8 cellular contexts compared by ENCODE assay signal in the genomic region with DNA sequence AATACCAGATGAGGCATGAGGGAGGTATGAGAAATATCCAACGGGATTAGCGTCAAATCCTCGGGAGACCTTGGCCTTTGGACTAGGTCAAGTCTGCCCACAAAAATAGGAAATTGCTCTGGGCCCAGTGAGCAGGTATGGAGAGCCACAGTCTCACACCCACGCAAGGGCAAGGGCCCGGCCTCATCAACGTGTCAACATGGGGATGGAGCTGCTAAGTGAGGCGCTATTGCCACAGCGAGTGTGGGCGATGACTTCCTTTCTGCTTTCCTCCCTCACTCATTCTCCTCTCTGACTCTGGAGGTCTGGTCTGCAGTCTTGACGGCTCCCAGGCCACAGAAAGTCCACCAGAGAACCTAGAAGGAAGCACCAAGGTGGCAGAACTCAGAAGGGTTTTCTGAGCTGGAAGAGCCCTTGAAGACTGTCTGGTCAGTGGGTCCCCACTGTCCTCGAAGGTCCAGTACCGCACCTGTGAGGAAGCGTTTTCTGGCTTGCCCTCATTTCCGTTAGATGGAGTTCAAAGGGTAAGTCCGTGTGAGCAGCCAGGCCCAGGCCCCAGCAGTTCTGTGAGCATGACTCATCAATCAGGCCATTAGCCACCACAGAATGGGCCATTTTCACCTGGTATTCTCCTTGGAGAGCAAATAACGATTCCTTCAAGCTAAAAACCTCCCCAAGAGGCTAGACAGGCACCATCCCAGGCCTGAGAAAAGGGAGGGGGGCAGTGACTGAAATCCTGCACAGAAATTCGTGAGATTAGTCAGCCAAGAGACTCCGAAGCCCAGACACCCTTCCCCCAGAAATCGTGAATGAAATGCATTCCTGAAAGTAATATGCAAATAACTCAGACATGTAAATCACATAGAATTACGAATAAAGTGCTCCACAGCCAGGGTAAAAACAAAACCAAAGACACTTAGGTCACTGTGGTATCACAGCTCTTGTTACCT.
A peak's percentile ranks its signal among the peaks of the same experiment; 100 is the strongest.
DNase-seq lines count a peak whose midpoint lies in the region; ATAC-seq and TF ChIP-seq lines count a peak whose summit lies in the region.

No MANE protein-coding gene starts in this region.

- H3K18ac ChIP-seq in trophoblast cell (ENCODE audit: low read length), result peak overlapping the region; percentile 67

- H4K91ac ChIP-seq in trophoblast cell (ENCODE audit: low read depth, low read length), result peak overlapping the region; percentile 30

- H3K4me3 ChIP-seq in trophoblast cell (ENCODE audit: low read depth, low read length) (no peak overlapping the region), upper lobe of left lung (no peak overlapping the region)

- peaks cover 2% of the 10 kb centered on the region for H3K79me2 ChIP-seq in trophoblast cell (ENCODE audit: control insufficient read depth, insufficient read depth, low read length, poor library complexity)

- H3K9ac ChIP-seq in trophoblast cell (ENCODE audit: low read length), result no peak overlapping the region

- POLR2A ChIA-PET in activated CD8-positive, alpha-beta T cell treated with anti-CD3 and anti-CD28 coated beads for 36 hours (lab: Charles Lee), result interaction anchor here (1.0 to 1.6 kb wide), 4 partner anchors 8 to 196 kb away, joined by 3 read pairs; no protein-coding TSS in a partner anchor
- POLR2A ChIA-PET in activated CD8-positive, alpha-beta T cell treated with anti-CD3 and anti-CD28 coated beads, Interleukin-2, amount 10 ng/mL, durations not matched to agents 7 days and 5 days (lab: Charles Lee), result no interaction called here

- H3K27me3 ChIP-seq in trophoblast cell (ENCODE audit: insufficient read depth, low read length), result no peaks in the 10 kb centered on the region
- no peaks in the 10 kb centered on the region for H3K27me3 ChIP-seq in upper lobe of left lung

- H3K4me3 Mint-ChIP-seq in activated CD8-positive, alpha-beta T cell treated with anti-CD3 and anti-CD28 coated beads for 36 hours, result no peak overlapping the region
- no peak overlapping the region for H3K4me3 Mint-ChIP-seq in activated CD8-positive, alpha-beta T cell treated with anti-CD3 and anti-CD28 coated beads, Interleukin-2, amount 10 ng/mL, durations not matched to agents 7 days and 5 days

- H4K12ac ChIP-seq in trophoblast cell (ENCODE audit: low read depth, low read length), result no peak overlapping the region

- peak; percentile 79 for DNase-seq in activated CD8-positive, alpha-beta T cell treated with anti-CD3 and anti-CD28 coated beads for 36 hours
- no peak for DNase-seq in activated CD8-positive, alpha-beta T cell treated with anti-CD3 and anti-CD28 coated beads, Interleukin-2, amount 10 ng/mL, durations not matched to agents 7 days and 5 days
- DNase-seq in RPMI7951 (ENCODE audit: low read depth) (peak; percentile 82), trophoblast cell (peak in 1 of 2 donors; percentile 63), NCI-H446 (lab: John Stamatoyannopoulos, UW) (no peak), upper lobe of left lung (no peak)

- peak overlapping the region; percentile 28 for H3K14ac ChIP-seq in trophoblast cell (ENCODE audit: low read length)

- peaks cover 20% of the 10 kb centered on the region for H3K4me1 Mint-ChIP-seq in activated CD8-positive, alpha-beta T cell treated with anti-CD3 and anti-CD28 coated beads for 36 hours (ENCODE audit: low read depth)
- H3K4me1 Mint-ChIP-seq in activated CD8-positive, alpha-beta T cell treated with anti-CD3 and anti-CD28 coated beads, Interleukin-2, amount 10 ng/mL, durations not matched to agents 7 days and 5 days (ENCODE audit: low read depth), result peaks cover 9% of the 10 kb centered on the region

- TF ChIP-seq EP300 in upper lobe of left lung (IDR thresholded peaks at IDR 0.05), result no peak

- peak overlapping the region; percentile 35 for H2BK12ac ChIP-seq in trophoblast cell (ENCODE audit: low read length)

- ATAC-seq in activated CD8-positive, alpha-beta T cell treated with anti-CD3 and anti-CD28 coated beads for 36 hours, result peak; percentile 80
- ATAC-seq in activated CD8-positive, alpha-beta T cell treated with anti-CD3 and anti-CD28 coated beads, Interleukin-2, amount 10 ng/mL, durations not matched to agents 7 days and 5 days, result no peak
- peak; percentile 70 for ATAC-seq in HG02852 (IDR thresholded peaks at IDR 0.05; ENCODE audit: unreplicated experiment)
- ATAC-seq in upper lobe of left lung (ENCODE audit: low FRiP score in 2 of 2), result no peak

- no peak for TF ChIP-seq CTCF in activated CD8-positive, alpha-beta T cell treated with anti-CD3 and anti-CD28 coated beads for 36 hours (IDR thresholded peaks at IDR 0.05)
- no peak for TF ChIP-seq CTCF in upper lobe of left lung (IDR thresholded peaks at IDR 0.05)

- peaks cover 25% of the 10 kb centered on the region for H3K79me1 ChIP-seq in trophoblast cell (ENCODE audit: low read length)

- intact Hi-C loops in activated CD8-positive, alpha-beta T cell treated with anti-CD3 and anti-CD28 coated beads for 36 hours (cut with micrococcal nuclease), result no loop called here

- H3K27ac Mint-ChIP-seq in activated CD8-positive, alpha-beta T cell treated with anti-CD3 and anti-CD28 coated beads for 36 hours, result peak overlapping the region; percentile 84
- no peak overlapping the region for H3K27ac Mint-ChIP-seq in activated CD8-positive, alpha-beta T cell treated with anti-CD3 and anti-CD28 coated beads, Interleukin-2, amount 10 ng/mL, durations not matched to agents 7 days and 5 days

- H3K4me2 ChIP-seq in trophoblast cell (ENCODE audit: low read length), result no peak overlapping the region

- H2AK5ac ChIP-seq in trophoblast cell (ENCODE audit: low read length), result no peak overlapping the region

- H3K23ac ChIP-seq in trophoblast cell (ENCODE audit: low read length), result no peak overlapping the region

- no peaks in the 10 kb centered on the region for H3K27me3 Mint-ChIP-seq in activated CD8-positive, alpha-beta T cell treated with anti-CD3 and anti-CD28 coated beads for 36 hours
- H3K27me3 Mint-ChIP-seq in activated CD8-positive, alpha-beta T cell treated with anti-CD3 and anti-CD28 coated beads, Interleukin-2, amount 10 ng/mL, durations not matched to agents 7 days and 5 days (ENCODE audit: low read depth), result peaks cover 2% of the 10 kb centered on the region

- H2BK5ac ChIP-seq in trophoblast cell (ENCODE audit: low read depth, low read length, poor library complexity), result peak overlapping the region; percentile 50

- H2AFZ ChIP-seq in trophoblast cell (ENCODE audit: insufficient read depth, low read length, poor library complexity), result no peak overlapping the region

- no peaks in the 10 kb centered on the region for H3K9me3 ChIP-seq in trophoblast cell (ENCODE audit: insufficient read depth, low read depth, low read length)
- H3K9me3 ChIP-seq in upper lobe of left lung, result no peaks in the 10 kb centered on the region

- no peaks in the 10 kb centered on the region for H3K9me3 Mint-ChIP-seq in activated CD8-positive, alpha-beta T cell treated with anti-CD3 and anti-CD28 coated beads for 36 hours
- H3K9me3 Mint-ChIP-seq in activated CD8-positive, alpha-beta T cell treated with anti-CD3 and anti-CD28 coated beads, Interleukin-2, amount 10 ng/mL, durations not matched to agents 7 days and 5 days (ENCODE audit: insufficient read depth), result no peaks in the 10 kb centered on the region

- no CpG with 5 or more reads among the region's 20 CpGs for WGBS in trophoblast cell (ENCODE audit: extremely low coverage, insufficient coverage, insufficient read length)
- 76 to 79% methylated on average over 20 of the region's 20 CpGs for WGBS in upper lobe of left lung, 2 donors

- no peak for TF ChIP-seq POLR2A in upper lobe of left lung (IDR thresholded peaks at IDR 0.05)

- peak overlapping the region; percentile 1 for H2BK120ac ChIP-seq in trophoblast cell (ENCODE audit: insufficient read depth, low read length, poor library complexity)

- peak overlapping the region; percentile 3 for H3K4ac ChIP-seq in trophoblast cell (ENCODE audit: low read depth, low read length)

- CTCF ChIA-PET in activated CD8-positive, alpha-beta T cell treated with anti-CD3 and anti-CD28 coated beads for 36 hours (lab: Charles Lee), result interaction anchor here (0.9 to 1.8 kb wide), 5 partner anchors 8 to 231 kb away, joined by 3 to 7 read pairs (median 5); no protein-coding TSS in a partner anchor
- CTCF ChIA-PET in activated CD8-positive, alpha-beta T cell treated with anti-CD3 and anti-CD28 coated beads, Interleukin-2, amount 10 ng/mL, durations not matched to agents 7 days and 5 days (lab: Charles Lee), result no interaction called here

- peaks cover 46 to 52% of the 10 kb centered on the region in 2 experiments for H3K4me1 ChIP-seq in trophoblast cell (ENCODE audit: control insufficient read depth in 1 of 2, insufficient read depth in 2 of 2, low read length in 2 of 2)
- H3K4me1 ChIP-seq in upper lobe of left lung, result peaks cover 29 to 40% (median 34%) of the 10 kb centered on the region in 4 donors

- H3K36me3 ChIP-seq in trophoblast cell (ENCODE audit: control insufficient read depth in 1 of 2, insufficient read depth in 2 of 2, low read length in 2 of 2) (no peaks in the 10 kb centered on the region), upper lobe of left lung (peaks cover 0 to 4% (median 0%) of the 10 kb centered on the region in 4 donors)

- H4K8ac ChIP-seq in trophoblast cell (ENCODE audit: low read depth, low read length), result peak overlapping the region; percentile 28

- H3K36me3 Mint-ChIP-seq in activated CD8-positive, alpha-beta T cell treated with anti-CD3 and anti-CD28 coated beads for 36 hours (ENCODE audit: low read depth), result no peaks in the 10 kb centered on the region
- no peaks in the 10 kb centered on the region for H3K36me3 Mint-ChIP-seq in activated CD8-positive, alpha-beta T cell treated with anti-CD3 and anti-CD28 coated beads, Interleukin-2, amount 10 ng/mL, durations not matched to agents 7 days and 5 days (ENCODE audit: low read depth)

- H3K27ac ChIP-seq in cingulate gyrus (ENCODE audit: low read depth, low read length), result peak overlapping the region; percentile 75
- peak overlapping the region; percentile 91 for H3K27ac ChIP-seq in trophoblast cell (ENCODE audit: low read depth, low read length)
- H3K27ac ChIP-seq in upper lobe of left lung, result peak overlapping the region in 2 of 4 donors; percentile 38 to 72

Comparison
In these comparisons a context has a peak if more than half of its experiments do, and no peak if none do; other contexts are left out.
1. ATAC-seq: peak in activated CD8-positive, alpha-beta T cell treated with anti-CD3 and anti-CD28 coated beads for 36 hours (single experiment) and HG02852 (single experiment); none in activated CD8-positive, alpha-beta T cell treated with anti-CD3 and anti-CD28 coated beads, Interleukin-2, amount 10 ng/mL, durations not matched to agents 7 days and 5 days (single experiment) and upper lobe of left lung (0 of 2).
2. DNase-seq: peak in activated CD8-positive, alpha-beta T cell treated with anti-CD3 and anti-CD28 coated beads for 36 hours (single experiment) and RPMI7951 (single experiment); none in activated CD8-positive, alpha-beta T cell treated with anti-CD3 and anti-CD28 coated beads, Interleukin-2, amount 10 ng/mL, durations not matched to agents 7 days and 5 days (single experiment), NCI-H446 (0 of 2) and upper lobe of left lung (0 of 2).